Comparison of ENCODE assay signal across 25 cellular contexts in the genomic region with DNA sequence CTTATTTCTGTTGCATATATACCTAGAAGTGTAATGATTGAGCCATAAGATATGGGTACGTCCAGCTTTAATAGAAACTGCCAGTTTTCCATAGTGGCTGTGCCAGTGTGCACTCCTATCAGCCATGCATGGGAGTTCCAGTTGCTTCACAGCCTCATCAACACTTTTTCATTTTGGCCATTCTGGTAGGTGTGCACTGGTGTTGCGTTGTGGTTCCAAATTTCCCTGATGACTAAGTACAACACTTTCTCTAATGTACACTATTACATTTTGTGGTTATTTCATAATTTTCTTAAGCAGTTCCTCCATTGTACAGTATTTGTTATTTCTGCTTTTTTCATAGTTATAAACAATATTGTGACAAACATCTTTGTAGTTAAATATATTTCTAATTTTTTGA. TPM values are rescaled to one million over a fixed set of nuclear protein-coding genes. Genes with fewer than 3 reads are reported as not detected.
"Had no signal": no experiment of that assay in that cellular context is flagged by ENCODE, and none has a peak within 500 bp of the region (broad histone marks: within the 10 kb centered on the region; RNA-seq: fewer than 3 reads in every experiment).

No MANE protein-coding gene starts in this region.

- ATAC-seq: HepG2, T-cell had no signal

- H3K9me3 ChIP-seq: MG63, SJSA1 had no signal

- H3K4me1 ChIP-seq: SJSA1 had no signal

- DNase-seq: IMR-90, Karpas-422, KG1, MG63, NCI-H1092 treated with DMSO at 0.1 percent for 48 hours, NCI-H1436, NCI-H187, NCI-H2029, NCI-H2081 treated with DMSO at 0.1 percent for 48 hours, NCI-H2171, NCI-H226, NCI-H446, NCI-H510A, NCI-H524 treated with DMSO at 0.1 percent for 48 hours, NCI-H69, NCI-H774, Right ventricle myocardium superior, RPMI8226, SIG-M5, SW 1271, T-cell had no signal

- H3K4me3 ChIP-seq: MG63, SJSA1, SK-N-MC had no signal

- H3K27ac ChIP-seq: SJSA1, SK-N-MC had no signal

- FAIRE-seq: HepG2, RCC 7860 had no signal

- H3K36me3 ChIP-seq: MG63, SJSA1 had no signal

RNA-seq across cellular contexts. Expression of a gene that starts 21.6 kb away (rescaled TPM):
- total RNA-seq: IMR-90, SJSA1 had no signal
